8 cellular contexts compared by ENCODE assay signal in genomic region chr11:8682219-8683114, GRCh38. TPM values are rescaled to one million over a fixed set of nuclear protein-coding genes. Genes with fewer than 3 reads are reported as not detected.
DNase-seq lines count a peak whose midpoint lies in the region; ATAC-seq and TF ChIP-seq lines count a peak whose summit lies in the region.

RPL27A (plus strand) TSS chr11:8682792; CDS start chr11:8682814, 22 bp downstream.
A gene with protein sequence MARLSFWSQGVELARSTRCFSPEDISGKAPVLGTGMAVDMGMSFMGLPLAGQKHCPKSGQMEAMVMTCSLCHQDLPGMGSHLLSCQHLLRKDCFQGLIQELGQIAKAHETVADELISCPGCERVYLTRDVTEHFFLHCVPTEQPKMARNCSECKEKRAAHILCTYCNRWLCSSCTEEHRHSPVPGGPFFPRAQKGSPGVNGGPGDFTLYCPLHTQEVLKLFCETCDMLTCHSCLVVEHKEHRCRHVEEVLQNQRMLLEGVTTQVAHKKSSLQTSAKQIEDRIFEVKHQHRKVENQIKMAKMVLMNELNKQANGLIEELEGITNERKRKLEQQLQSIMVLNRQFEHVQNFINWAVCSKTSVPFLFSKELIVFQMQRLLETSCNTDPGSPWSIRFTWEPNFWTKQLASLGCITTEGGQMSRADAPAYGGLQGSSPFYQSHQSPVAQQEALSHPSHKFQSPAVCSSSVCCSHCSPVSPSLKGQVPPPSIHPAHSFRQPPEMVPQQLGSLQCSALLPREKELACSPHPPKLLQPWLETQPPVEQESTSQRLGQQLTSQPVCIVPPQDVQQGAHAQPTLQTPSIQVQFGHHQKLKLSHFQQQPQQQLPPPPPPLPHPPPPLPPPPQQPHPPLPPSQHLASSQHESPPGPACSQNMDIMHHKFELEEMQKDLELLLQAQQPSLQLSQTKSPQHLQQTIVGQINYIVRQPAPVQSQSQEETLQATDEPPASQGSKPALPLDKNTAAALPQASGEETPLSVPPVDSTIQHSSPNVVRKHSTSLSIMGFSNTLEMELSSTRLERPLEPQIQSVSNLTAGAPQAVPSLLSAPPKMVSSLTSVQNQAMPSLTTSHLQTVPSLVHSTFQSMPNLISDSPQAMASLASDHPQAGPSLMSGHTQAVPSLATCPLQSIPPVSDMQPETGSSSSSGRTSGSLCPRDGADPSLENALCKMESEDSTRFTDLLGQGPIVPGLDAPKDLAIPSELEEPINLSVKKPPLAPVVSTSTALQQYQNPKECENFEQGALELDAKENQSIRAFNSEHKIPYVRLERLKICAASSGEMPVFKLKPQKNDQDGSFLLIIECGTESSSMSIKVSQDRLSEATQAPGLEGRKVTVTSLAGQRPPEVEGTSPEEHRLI (N-terminal part only) (minus strand): TSS chr11:8682665. CDS start chr11:8672274, 10,391 bp downstream.

- H3K36me3 ChIP-seq in left ventricle myocardium inferior (peaks cover 36% of the 10 kb centered on the region), prostate gland (peaks cover 0 to 19% of the 10 kb centered on the region in 2 donors)

- H3K4me3 ChIP-seq in left ventricle myocardium inferior = peak within 1 kb of the TSS; percentile 95
- peak within 1 kb of the TSS; percentile 83 to 84 for H3K4me3 ChIP-seq in prostate gland

- DNase-seq in NCI-H1694 (lab: John Stamatoyannopoulos, UW) (peak; percentile 92), amniotic epithelial cell (ENCODE audit: low read depth) (peak; percentile 93), left ventricle myocardium inferior (peak; percentile 99), prostate gland (ENCODE audit: low spot score) (peak; percentile 97), ureter (ENCODE audit: low spot score) (peak; percentile 100)

- intact Hi-C loops in T-helper 1 cell treated with Interleukin-12 subunit alpha and Interleukin-12 subunit beta and Interleukin-4 antibody, amounts not matched to agents 30 ng/mL and 1 ng/mL, for 36 hours (cut with micrococcal nuclease) = loop anchor here (1.0 to 10.0 kb wide), 15 partner anchors 8 to 1938 kb away; partner anchors contain the start of genes AKIP1, AMPD3, EIF3F and IPO7
- intact Hi-C loops in left ventricle myocardium inferior (cut with micrococcal nuclease) = no loop called here
- intact Hi-C loops in prostate gland (cut with DNase I) = loop anchor here (5.0 kb wide), 2 partner anchors 130 to 280 kb away; partner anchors contain the start of gene TMEM9B

- H3K27me3 ChIP-seq in left ventricle myocardium inferior (ENCODE audit: low read depth) (no peaks in the 10 kb centered on the region), prostate gland (replicated peaks; ENCODE audit: insufficient read depth) (no peaks in the 10 kb centered on the region)

- H3K9me3 ChIP-seq in left ventricle myocardium inferior (replicated peaks) (no peaks in the 10 kb centered on the region), prostate gland (no peaks in the 10 kb centered on the region)

- under 1% methylated on average over 67 of the region's 73 CpGs for WGBS in prostate gland

- H3K27ac ChIP-seq in left ventricle myocardium inferior (replicated peaks) (peak within 1 kb of the TSS; percentile 98), prostate gland (peak within 1 kb of the TSS; percentile 91)

- peak; percentile 38 for TF ChIP-seq CTCF in left ventricle myocardium inferior (IDR thresholded peaks at IDR 0.05; ENCODE audit: borderline replicate concordance)
- peak in 2 of 4 experiments; percentile 46 to 58 for TF ChIP-seq CTCF in prostate gland (IDR thresholded peaks at IDR 0.05)

- H3K4me1 ChIP-seq in left ventricle myocardium inferior (peaks cover 42% of the 10 kb centered on the region), prostate gland (replicated peaks) (peaks cover 8% of the 10 kb centered on the region)

- ATAC-seq in GM18498 (IDR thresholded peaks at IDR 0.05; ENCODE audit: unreplicated experiment) (peak; percentile 97), HG02885 (IDR thresholded peaks at IDR 0.05; ENCODE audit: poor library complexity, unreplicated experiment) (peak; percentile 92)

- TF ChIP-seq POLR2A in prostate gland (IDR thresholded peaks at IDR 0.05) = peak; percentile 97

RNA-seq across cellular contexts. Expression of gene RPL27A, which starts in this region (rescaled TPM):
- total RNA-seq in T-helper 1 cell treated with Interleukin-12 subunit alpha and Interleukin-12 subunit beta and Interleukin-4 antibody, amounts not matched to agents 30 ng/mL and 1 ng/mL, for 36 hours = 629 and 638 TPM in 2 replicates
- total RNA-seq in left ventricle myocardium inferior (597 TPM), prostate gland (1,000 to 10,000 TPM in 1 of 2 donors, 100 to 1,000 TPM in 1; 693 to 1,360 TPM), ureter (976 TPM)

RNA-seq across cellular contexts. Expression of the second gene that starts in this region (rescaled TPM):
- 10.7 and 11.6 TPM in 2 replicates for total RNA-seq in T-helper 1 cell treated with Interleukin-12 subunit alpha and Interleukin-12 subunit beta and Interleukin-4 antibody, amounts not matched to agents 30 ng/mL and 1 ng/mL, for 36 hours
- total RNA-seq in left ventricle myocardium inferior (4.1 TPM), prostate gland (10 to 100 TPM in 1 of 2 donors, 1 to 10 TPM in 1; 2.8 to 10.5 TPM), ureter (40.1 TPM)

Comparison
In these comparisons a context has a peak if more than half of its experiments do, and no peak if none do; other contexts are left out.
1. Peak in every context shown above with its lines: DNase-seq, ATAC-seq, H3K4me3 ChIP-seq and H3K27ac ChIP-seq.